In the genomic region with DNA sequence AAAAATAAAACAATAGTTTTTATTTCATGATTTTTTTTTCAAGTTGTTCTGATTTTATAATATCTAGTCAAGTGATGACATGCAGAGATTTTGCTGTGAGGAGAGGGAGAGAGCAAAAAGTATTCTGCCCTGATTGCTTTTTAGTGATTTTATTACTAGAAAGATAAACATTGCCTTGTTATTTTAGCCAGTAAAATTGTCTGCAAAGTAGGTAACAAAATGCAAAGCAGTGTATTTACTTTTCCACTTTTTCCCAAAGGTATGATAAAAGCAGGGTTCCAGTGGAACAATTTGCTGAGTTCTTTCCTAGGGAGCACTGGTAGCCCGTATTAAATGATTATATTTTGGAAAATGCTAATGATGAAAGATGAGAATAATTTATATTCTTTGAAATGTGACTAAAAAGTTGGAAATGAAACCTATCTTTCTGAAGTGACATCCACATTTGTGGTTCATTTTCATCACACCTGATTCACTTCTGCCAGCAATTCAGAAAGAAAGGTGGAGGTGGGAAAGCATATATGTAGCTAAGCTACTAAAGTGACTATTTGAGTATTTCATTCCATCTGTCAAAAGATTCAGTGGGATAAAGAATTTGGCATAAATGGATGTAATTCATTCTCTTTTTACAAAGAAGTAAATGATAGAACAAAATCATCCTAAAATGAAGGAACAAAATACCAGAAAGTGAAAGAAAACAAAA, we compare ENCODE assay signal across 18 cellular contexts.
DNase-seq lines count a peak whose midpoint lies in the region; ATAC-seq and TF ChIP-seq lines count a peak whose summit lies in the region.
"Had no signal": no experiment of that assay in that cellular context is flagged by ENCODE, and none has a peak within 500 bp of the region (broad histone marks: within the 10 kb centered on the region; RNA-seq: fewer than 3 reads in every experiment).

No MANE protein-coding gene starts in this region.

- intact Hi-C loops in activated naive CD4-positive, alpha-beta T cell treated with anti-CD3 and anti-CD28 coated beads for 36 hours (cut with micrococcal nuclease), result loop anchor here (1.0 to 2.0 kb wide), 2 partner anchors 52 to 134 kb away; no protein-coding TSS in a partner anchor

- peak; percentile 48 for ATAC-seq in activated T-helper 17 cell treated with anti-CD3 and anti-CD28 coated beads, Interleukin-2, amount 50 U/mL, for 72 hours (replicated peaks)
- no peak for ATAC-seq in stimulated activated naive B cell treated with anti-CD40 and anti-IgM and Interleukin-4, amounts not matched to agents 10 μg/mL and 1 μg/mL and 100 μg/mL, for 72 hours (replicated peaks)
- ATAC-seq: HepG2 had no signal

- no peak overlapping the region for H3K27ac Mint-ChIP-seq in activated naive CD4-positive, alpha-beta T cell treated with anti-CD3 and anti-CD28 coated beads for 36 hours
- H3K27ac Mint-ChIP-seq in activated T-helper 17 cell treated with anti-CD3 and anti-CD28 coated beads, Interleukin-2, amount 50 U/mL, for 72 hours, result peak overlapping the region; percentile 15
- H3K27ac Mint-ChIP-seq in stimulated activated naive B cell treated with anti-CD40 and anti-IgM and Interleukin-4, amounts not matched to agents 10 μg/mL and 1 μg/mL and 100 μg/mL, for 72 hours, result peak overlapping the region; percentile 47
- H3K27ac Mint-ChIP-seq: HFFc6 had no signal

- peaks cover 18% of the 10 kb centered on the region for H3K4me1 Mint-ChIP-seq in activated naive CD4-positive, alpha-beta T cell treated with anti-CD3 and anti-CD28 coated beads for 36 hours (ENCODE audit: low read depth)
- no peaks in the 10 kb centered on the region for H3K4me1 Mint-ChIP-seq in activated T-helper 17 cell treated with anti-CD3 and anti-CD28 coated beads, Interleukin-2, amount 50 U/mL, for 72 hours
- H3K4me1 Mint-ChIP-seq in stimulated activated naive B cell treated with anti-CD40 and anti-IgM and Interleukin-4, amounts not matched to agents 10 μg/mL and 1 μg/mL and 100 μg/mL, for 72 hours, result peaks cover 2 to 21% of the 10 kb centered on the region in 2 donors

- POLR2A ChIA-PET in HEK293T (lab: Yijun Ruan, JAX), result no interaction called here

- no peak overlapping the region for H3K27ac ChIP-seq in substantia nigra (ENCODE audit: low read depth, low read length, poor library complexity, severe bottlenecking)
- H3K27ac ChIP-seq: BLaER1 treated with 17β-estradiol and CSF1 and Interleukin-3, amounts not matched to agents 10 nM and 100 nM; Peyer's patch had no signal

- H3K27me3 Mint-ChIP-seq in activated naive CD4-positive, alpha-beta T cell treated with anti-CD3 and anti-CD28 coated beads for 36 hours (ENCODE audit: low read depth), result no peaks in the 10 kb centered on the region
- no peaks in the 10 kb centered on the region for H3K27me3 Mint-ChIP-seq in activated T-helper 17 cell treated with anti-CD3 and anti-CD28 coated beads, Interleukin-2, amount 50 U/mL, for 72 hours
- no peaks in the 10 kb centered on the region for H3K27me3 Mint-ChIP-seq in stimulated activated naive B cell treated with anti-CD40 and anti-IgM and Interleukin-4, amounts not matched to agents 10 μg/mL and 1 μg/mL and 100 μg/mL, for 72 hours
- H3K27me3 Mint-ChIP-seq: CD8-positive, alpha-beta memory T cell had no signal

- no peak overlapping the region for H3K4me3 Mint-ChIP-seq in activated naive CD4-positive, alpha-beta T cell treated with anti-CD3 and anti-CD28 coated beads for 36 hours
- no peak overlapping the region for H3K4me3 Mint-ChIP-seq in activated T-helper 17 cell treated with anti-CD3 and anti-CD28 coated beads, Interleukin-2, amount 50 U/mL, for 72 hours
- H3K4me3 Mint-ChIP-seq in stimulated activated naive B cell treated with anti-CD40 and anti-IgM and Interleukin-4, amounts not matched to agents 10 μg/mL and 1 μg/mL and 100 μg/mL, for 72 hours, result no peak overlapping the region
- H3K4me3 Mint-ChIP-seq: CD8-positive, alpha-beta memory T cell; HFFc6 had no signal

- peaks cover 5% of the 10 kb centered on the region for H3K9me3 Mint-ChIP-seq in activated naive CD4-positive, alpha-beta T cell treated with anti-CD3 and anti-CD28 coated beads for 36 hours
- no peaks in the 10 kb centered on the region for H3K9me3 Mint-ChIP-seq in activated T-helper 17 cell treated with anti-CD3 and anti-CD28 coated beads, Interleukin-2, amount 50 U/mL, for 72 hours
- H3K9me3 Mint-ChIP-seq in stimulated activated naive B cell treated with anti-CD40 and anti-IgM and Interleukin-4, amounts not matched to agents 10 μg/mL and 1 μg/mL and 100 μg/mL, for 72 hours, result peaks cover 0 to 7% of the 10 kb centered on the region in 2 donors

- peak; percentile 6 for DNase-seq in activated naive CD4-positive, alpha-beta T cell treated with anti-CD3 and anti-CD28 coated beads for 36 hours
- DNase-seq in activated naive CD4-positive, alpha-beta T cell treated with Interleukin-2 at 50 U/mL for 16 hours, result no peak
- DNase-seq in HEK293T (ENCODE audit: extremely low spot score) (no peak), NCI-H524 treated with DMSO at 0.1 percent for 48 hours (lab: John Stamatoyannopoulos, UW) (no peak), substantia nigra (lab: John Stamatoyannopoulos, UW) (no peak)
- no peak for DNase-seq in stimulated activated naive B cell treated with anti-CD40 and anti-IgM and Interleukin-4, amounts not matched to agents 10 μg/mL and 1 μg/mL and 100 μg/mL, for 72 hours
- DNase-seq: CD8-positive, alpha-beta memory T cell; DMS53; EL; HFFc6; KBM-7; NCI-H1105 treated with DMSO at 0.1 percent for 48 hours; NCI-H1694; NCI-H2081 treated with DMSO at 0.1 percent for 48 hours; Peyer's patch had no signal

- peaks cover 11% of the 10 kb centered on the region for H3K36me3 Mint-ChIP-seq in activated naive CD4-positive, alpha-beta T cell treated with anti-CD3 and anti-CD28 coated beads for 36 hours (ENCODE audit: low read depth)
- peaks cover 26% of the 10 kb centered on the region for H3K36me3 Mint-ChIP-seq in activated T-helper 17 cell treated with anti-CD3 and anti-CD28 coated beads, Interleukin-2, amount 50 U/mL, for 72 hours (ENCODE audit: low read depth)
- peaks cover 22 to 32% of the 10 kb centered on the region in 2 donors for H3K36me3 Mint-ChIP-seq in stimulated activated naive B cell treated with anti-CD40 and anti-IgM and Interleukin-4, amounts not matched to agents 10 μg/mL and 1 μg/mL and 100 μg/mL, for 72 hours

- CTCF ChIA-PET in activated naive CD4-positive, alpha-beta T cell treated with anti-CD3 and anti-CD28 coated beads for 36 hours (lab: Charles Lee), result interaction anchor here (0.6 kb wide), 1 partner anchor 584 kb away, joined by 3 read pairs; no protein-coding TSS in a partner anchor
- CTCF ChIA-PET in HEK293T (lab: Yijun Ruan, JAX), result no interaction called here

TF ChIP-seq in HEK293T, 16 proteins besides CTCF, POLR2A, EP300 and RAD21:
- TF ChIP-seq FOXA1 (IDR thresholded peaks at IDR 0.05), result peak; percentile 74
- TF ChIP-seq TARDBP (IDR thresholded peaks at IDR 0.05), result no peak
- no peak for TF ChIP-seq ZNF384 (IDR thresholded peaks at IDR 0.05)
- TF ChIP-seq CTBP1 (IDR thresholded peaks at IDR 0.05; ENCODE audit: borderline replicate concordance), result 0 out of 2 replicates have a peak, but pooled peaks have one; percentile 11
- TF ChIP-seq ELF4 (IDR thresholded peaks at IDR 0.05), result no peak
- no peak for TF ChIP-seq HDGF (IDR thresholded peaks at IDR 0.05; ENCODE audit: borderline replicate concordance)
